In genomic region chr20:6040958-6041807, GRCh38 we compare ENCODE assay signal across 24 cellular contexts. TPM values are rescaled to one million over a fixed set of nuclear protein-coding genes. Genes with fewer than 3 reads are reported as not detected.
"Had no signal": no experiment of that assay in that cellular context is flagged by ENCODE, and none has a peak within 500 bp of the region (broad histone marks: within the 10 kb centered on the region; RNA-seq: fewer than 3 reads in every experiment).

No MANE protein-coding gene starts in this region.

- DNase-seq: activated CD4-positive, alpha-beta memory T cell treated with anti-CD3 and anti-CD28 coated beads, Interleukin-2, amount 10 ng/mL, durations not matched to agents 7 days and 5 days; activated CD4-positive, alpha-beta T cell treated with anti-CD3 and anti-CD28 coated beads for 4 hours; activated CD8-positive, alpha-beta memory T cell treated with anti-CD3 and anti-CD28 coated beads, Interleukin-2, amount 10 ng/mL, durations not matched to agents 7 days and 5 days; activated naive CD4-positive, alpha-beta T cell treated with Interleukin-2 at 50 U/mL for 16 hours; cerebellar nuclear complex; cortex of kidney; gastrocnemius medialis; head of caudate nucleus; sigmoid colon; stimulated activated CD4-positive, alpha-beta T cell treated with anti-CD3 and anti-CD28 coated beads, Interleukin-4, amount 100 ng/mL, for 4 hours; stimulated activated naive B cell treated with anti-CD40 and anti-IgM and Interleukin-4, amounts not matched to agents 10 μg/mL and 1 μg/mL and 100 μg/mL, for 72 hours; SW 1271; T-helper 2 cell; thyroid gland had no signal

- H3K9me3 Mint-ChIP-seq: activated CD4-positive, alpha-beta memory T cell treated with anti-CD3 and anti-CD28 coated beads, Interleukin-2, amount 10 ng/mL, durations not matched to agents 7 days and 5 days; activated T-helper 2 cell treated with anti-CD3 and anti-CD28 coated beads, Interferon-gamma antibody, Interleukin-2, Interleukin-4, amounts not matched to agents 10 μg/mL and 5 μg/mL and 100 μg/mL, durations not matched to agents 14 hours and 24 hours and 36 hours; mesothelial cell of epicardium; neural crest cell; stimulated activated naive B cell treated with anti-CD40 and anti-IgM and Interleukin-4, amounts not matched to agents 10 μg/mL and 1 μg/mL and 100 μg/mL, for 72 hours had no signal

- H3K4me1 ChIP-seq: ascending aorta, gastrocnemius medialis, sigmoid colon, thyroid gland had no signal

- H3K9me3 ChIP-seq: ascending aorta, gastrocnemius medialis, sigmoid colon, thyroid gland had no signal

- H3K4me3 ChIP-seq: ascending aorta, gastrocnemius medialis, lung, sigmoid colon, thyroid gland had no signal

- H3K27ac Mint-ChIP-seq: activated CD4-positive, alpha-beta memory T cell treated with anti-CD3 and anti-CD28 coated beads, Interleukin-2, amount 10 ng/mL, durations not matched to agents 7 days and 5 days; activated CD8-positive, alpha-beta memory T cell treated with anti-CD3 and anti-CD28 coated beads, Interleukin-2, amount 10 ng/mL, durations not matched to agents 7 days and 5 days; activated T-helper 2 cell treated with anti-CD3 and anti-CD28 coated beads, Interferon-gamma antibody, Interleukin-2, Interleukin-4, amounts not matched to agents 10 μg/mL and 5 μg/mL and 100 μg/mL, durations not matched to agents 14 hours and 24 hours and 36 hours; progenitor cell of endocrine pancreas; stimulated activated naive B cell treated with anti-CD40 and anti-IgM and Interleukin-4, amounts not matched to agents 10 μg/mL and 1 μg/mL and 100 μg/mL, for 72 hours had no signal

- H3K4me1 Mint-ChIP-seq: activated CD8-positive, alpha-beta memory T cell treated with anti-CD3 and anti-CD28 coated beads, Interleukin-2, amount 10 ng/mL, durations not matched to agents 7 days and 5 days; neural crest cell; stimulated activated naive B cell treated with anti-CD40 and anti-IgM and Interleukin-4, amounts not matched to agents 10 μg/mL and 1 μg/mL and 100 μg/mL, for 72 hours had no signal

- H3K27me3 Mint-ChIP-seq: activated CD4-positive, alpha-beta memory T cell treated with anti-CD3 and anti-CD28 coated beads, Interleukin-2, amount 10 ng/mL, durations not matched to agents 7 days and 5 days; activated CD8-positive, alpha-beta memory T cell treated with anti-CD3 and anti-CD28 coated beads, Interleukin-2, amount 10 ng/mL, durations not matched to agents 7 days and 5 days; progenitor cell of endocrine pancreas; stimulated activated naive B cell treated with anti-CD40 and anti-IgM and Interleukin-4, amounts not matched to agents 10 μg/mL and 1 μg/mL and 100 μg/mL, for 72 hours had no signal

- H3K27ac ChIP-seq: ascending aorta, gastrocnemius medialis, sigmoid colon, thyroid gland, VCaP had no signal

- H3K4me3 Mint-ChIP-seq: activated CD4-positive, alpha-beta memory T cell treated with anti-CD3 and anti-CD28 coated beads, Interleukin-2, amount 10 ng/mL, durations not matched to agents 7 days and 5 days; activated CD8-positive, alpha-beta memory T cell treated with anti-CD3 and anti-CD28 coated beads, Interleukin-2, amount 10 ng/mL, durations not matched to agents 7 days and 5 days; mesothelial cell of epicardium; stimulated activated naive B cell treated with anti-CD40 and anti-IgM and Interleukin-4, amounts not matched to agents 10 μg/mL and 1 μg/mL and 100 μg/mL, for 72 hours had no signal

- FAIRE-seq: endometrium had no signal

- H3K27me3 ChIP-seq: ascending aorta, gastrocnemius medialis, sigmoid colon, thyroid gland had no signal

- ATAC-seq: activated CD8-positive, alpha-beta memory T cell treated with anti-CD3 and anti-CD28 coated beads, Interleukin-2, amount 10 ng/mL, durations not matched to agents 7 days and 5 days; gastrocnemius medialis; stimulated activated naive B cell treated with anti-CD40 and anti-IgM and Interleukin-4, amounts not matched to agents 10 μg/mL and 1 μg/mL and 100 μg/mL, for 72 hours had no signal

RNA-seq across cellular contexts. Expression of gene LRRN4, which starts 12.7 kb away (rescaled TPM):
- total RNA-seq: activated CD4-positive, alpha-beta memory T cell treated with anti-CD3 and anti-CD28 coated beads, Interleukin-2, amount 10 ng/mL, durations not matched to agents 7 days and 5 days; activated CD8-positive, alpha-beta memory T cell treated with anti-CD3 and anti-CD28 coated beads, Interleukin-2, amount 10 ng/mL, durations not matched to agents 7 days and 5 days; activated T-helper 2 cell treated with anti-CD3 and anti-CD28 coated beads, Interferon-gamma antibody, Interleukin-2, Interleukin-4, amounts not matched to agents 10 μg/mL and 5 μg/mL and 100 μg/mL, durations not matched to agents 14 hours and 24 hours and 36 hours; ascending aorta; gastrocnemius medialis; neural crest cell; osteoblast; thyroid gland had no signal
- polyA plus RNA-seq: urinary bladder had no signal
